ENCODE assay signal across 19 cellular contexts in genomic region chr10:1638889-1639418, GRCh38.
A peak's percentile ranks its signal among the peaks of the same experiment; 100 is the strongest.
DNase-seq lines count a peak whose midpoint lies in the region; ATAC-seq lines count a peak whose summit lies in the region.
"Had no signal": no experiment of that assay in that cellular context is flagged by ENCODE, and none has a peak within 500 bp of the region (broad histone marks: within the 10 kb centered on the region; RNA-seq: fewer than 3 reads in every experiment).

No MANE protein-coding gene starts in this region.

- in situ Hi-C loops in ACHN (cut with HindIII; ENCODE audit: low pct_ligation_motif_present, low pct_unique_long_range_greater_than_20kb, low sequenced_read_pairs): no loop called here

- no peak for ATAC-seq in HG03521 (IDR thresholded peaks at IDR 0.05; ENCODE audit: unreplicated experiment)
- ATAC-seq: HepG2; Panc1; stimulated activated naive CD8-positive, alpha-beta T cell treated with anti-CD3 and anti-CD28 coated beads, Interleukin-15, amount 100 ng/mL, for 72 hours had no signal

- DNase-seq in ACHN (peak; percentile 44), DMS79 treated with DMSO at 0.1 percent for 48 hours (lab: John Stamatoyannopoulos, UW) (peak; percentile 36), NCI-H510A treated with DMSO at 0.1 percent for 48 hours (lab: John Stamatoyannopoulos, UW) (peak; percentile 66), ecto neural progenitor cell (ENCODE audit: low spot score) (peak; percentile 31), amniotic stem cell (lab: John Stamatoyannopoulos, UW) (no peak), CD1c-positive myeloid dendritic cell (ENCODE audit: extremely low spot score) (no peak), midbrain (lab: John Stamatoyannopoulos, UW) (no peak)
- DNase-seq: activated CD4-positive, alpha-beta T cell treated with anti-CD3 and anti-CD28 coated beads for 48 hours; activated CD8-positive, alpha-beta memory T cell treated with anti-CD3 and anti-CD28 coated beads, Interleukin-2, amount 50 U/mL, for 4 hours; activated effector memory CD4-positive, alpha-beta T cell treated with Interleukin-2 at 50 U/mL for 16 hours; CD4-positive, alpha-beta memory T cell; effector CD4-positive, alpha-beta T cell; glutamatergic neuron; NCI-H69; stimulated activated CD4-positive, alpha-beta T cell treated with anti-CD3 and anti-CD28 coated beads, Interleukin-2, amount 100 ng/mL, for 24 hours; stimulated activated naive CD8-positive, alpha-beta T cell treated with anti-CD3 and anti-CD28 coated beads, Interleukin-15, amount 100 ng/mL, for 72 hours had no signal

Comparison
In these comparisons a context has a peak if more than half of its experiments do, and no peak if none do; other contexts are left out.
1. DNase-seq: peak in ACHN (single experiment), DMS79 treated with DMSO at 0.1 percent for 48 hours (single experiment), NCI-H510A treated with DMSO at 0.1 percent for 48 hours (single experiment) and ecto neural progenitor cell (single experiment); none in amniotic stem cell (single experiment), CD1c-positive myeloid dendritic cell (single experiment) and midbrain (single experiment).